In genomic region chr7:26854932-26855331, GRCh38 we compare ENCODE assay signal across 19 cellular contexts. TPM values are rescaled to one million over a fixed set of nuclear protein-coding genes. Genes with fewer than 3 reads are reported as not detected.
A peak's percentile ranks its signal among the peaks of the same experiment; 100 is the strongest.
DNase-seq lines count a peak whose midpoint lies in the region; ATAC-seq and TF ChIP-seq lines count a peak whose summit lies in the region.
"Had no signal": no experiment of that assay in that cellular context is flagged by ENCODE, and none has a peak within 500 bp of the region (broad histone marks: within the 10 kb centered on the region; RNA-seq: fewer than 3 reads in every experiment).

No MANE protein-coding gene starts in this region.

- H3K36me3 ChIP-seq in HEK293 (ENCODE audit: control insufficient read depth in 2 of 2, insufficient read depth in 1 of 2, low read length in 2 of 2) (peaks cover 0 to 13% of the 10 kb centered on the region in 2 experiments; a peak in 2 of 3 replicates), gastroesophageal sphincter (no peaks in the 10 kb centered on the region), neutrophil (peaks cover 31% of the 10 kb centered on the region), vagina (no peaks in the 10 kb centered on the region)
- H3K36me3 ChIP-seq: SJSA1 had no signal

- intact Hi-C loops in vagina (cut with DNase I), result no loop called here

- TF ChIP-seq POLR2A in gastroesophageal sphincter (IDR thresholded peaks at IDR 0.05), result no peak
- no peak for TF ChIP-seq POLR2A in vagina (IDR thresholded peaks at IDR 0.05)

- in situ Hi-C loops in astrocyte of the spinal cord (cut with HindIII; ENCODE audit: low sequenced_read_pairs), result loop anchor here (10.0 kb wide), 1 partner anchor 270 kb away; no protein-coding TSS in a partner anchor

- no peak for TF ChIP-seq EP300 in gastroesophageal sphincter (IDR thresholded peaks at IDR 0.05)

- H3K27me3 ChIP-seq in gastroesophageal sphincter (no peaks in the 10 kb centered on the region), neutrophil (no peaks in the 10 kb centered on the region), vagina (no peaks in the 10 kb centered on the region)
- H3K27me3 ChIP-seq: SJSA1 had no signal

- POLR2A ChIA-PET in HEK293 (lab: Yijun Ruan, JAX), result interaction anchor here (1.1 to 1.8 kb wide), 2 partner anchors 241 to 259 kb away, joined by 4 to 5 read pairs; partner anchors contain the start of gene HOXA1

- CTCF ChIA-PET in HEK293 (lab: Yijun Ruan, JAX), result interaction anchor here (0.6 to 5.2 kb wide), 15 partner anchors 8 to 962 kb away, joined by 3 to 34 read pairs (median 5); partner anchors contain the start of gene HOXA5

- DNase-seq in astrocyte of the spinal cord (ENCODE audit: low read depth, low spot score) (peak; percentile 41), OCI-M2 (lab: John Stamatoyannopoulos, UW; ENCODE audit: unreplicated experiment) (no peak), vagina (ENCODE audit: extremely low spot score in 2 of 2) (no peak)
- DNase-seq: AML-193; CD4-positive, alpha-beta T cell; DMS79; GM23248; MV-4-11; NCI-H1417 treated with DMSO at 0.1 percent for 48 hours; NCI-H2029 treated with DMSO at 0.1 percent for 48 hours; NCI-H524; RPMI8226 had no signal

- no peak overlapping the region for H3K4me3 ChIP-seq in HEK293 (ENCODE audit: low read depth, low read length)
- H3K4me3 ChIP-seq in astrocyte of the spinal cord (ENCODE audit: low read depth, low read length), result no peak overlapping the region
- no peak overlapping the region for H3K4me3 ChIP-seq in gastroesophageal sphincter
- H3K4me3 ChIP-seq in neutrophil (ENCODE audit: low read depth in 1 of 2, low read length in 1 of 2), result no peak overlapping the region
- no peak overlapping the region for H3K4me3 ChIP-seq in vagina
- H3K4me3 ChIP-seq: GM12878, GM23248, SJSA1 had no signal

- H3K27ac ChIP-seq in HEK293 (ENCODE audit: extremely low read depth, low read depth, low read length) (no peak overlapping the region), gastroesophageal sphincter (peak overlapping the region; percentile 37 to 81 (median 60)), neutrophil (peak overlapping the region; percentile 6), vagina (no peak overlapping the region)
- H3K27ac ChIP-seq: GM23248, SJSA1 had no signal

- peaks cover 48% of the 10 kb centered on the region for H3K4me1 ChIP-seq in HEK293 (ENCODE audit: control insufficient read depth, insufficient read depth, low read length)
- peaks cover 0 to 55% (median 4%) of the 10 kb centered on the region in 3 donors for H3K4me1 ChIP-seq in gastroesophageal sphincter
- H3K4me1 ChIP-seq in neutrophil (ENCODE audit: control insufficient read depth in 1 of 2, insufficient read depth in 1 of 2, low read depth in 1 of 2, low read length in 1 of 2), result peaks cover 27 to 46% of the 10 kb centered on the region in 2 experiments
- no peaks in the 10 kb centered on the region for H3K4me1 ChIP-seq in vagina

- TF ChIP-seq CTCF in HEK293 (tag by site-specific recombination; IDR thresholded peaks at IDR 0.05) (no peak), astrocyte of the spinal cord (IDR thresholded peaks at IDR 0.05; ENCODE audit: low read depth, low read length) (no peak), gastroesophageal sphincter (IDR thresholded peaks at IDR 0.05) (no peak), neutrophil (IDR thresholded peaks at IDR 0.05) (no peak), vagina (IDR thresholded peaks at IDR 0.05) (no peak)

- ATAC-seq in gastroesophageal sphincter (no peak), GM19023 (IDR thresholded peaks at IDR 0.05; ENCODE audit: unreplicated experiment) (no peak), GM19395 (IDR thresholded peaks at IDR 0.05; ENCODE audit: unreplicated experiment) (no peak)
- ATAC-seq: GM12878 had no signal

- H3K9me3 ChIP-seq in HEK293 (ENCODE audit: control insufficient read depth, insufficient read depth, low read depth, low read length) (no peaks in the 10 kb centered on the region), gastroesophageal sphincter (no peaks in the 10 kb centered on the region), neutrophil (no peaks in the 10 kb centered on the region), vagina (no peaks in the 10 kb centered on the region)
- H3K9me3 ChIP-seq: SJSA1 had no signal

TF ChIP-seq in HEK293, 187 proteins besides CTCF, POLR2A, EP300 and RAD21:
- TF ChIP-seq, protein P1, sequence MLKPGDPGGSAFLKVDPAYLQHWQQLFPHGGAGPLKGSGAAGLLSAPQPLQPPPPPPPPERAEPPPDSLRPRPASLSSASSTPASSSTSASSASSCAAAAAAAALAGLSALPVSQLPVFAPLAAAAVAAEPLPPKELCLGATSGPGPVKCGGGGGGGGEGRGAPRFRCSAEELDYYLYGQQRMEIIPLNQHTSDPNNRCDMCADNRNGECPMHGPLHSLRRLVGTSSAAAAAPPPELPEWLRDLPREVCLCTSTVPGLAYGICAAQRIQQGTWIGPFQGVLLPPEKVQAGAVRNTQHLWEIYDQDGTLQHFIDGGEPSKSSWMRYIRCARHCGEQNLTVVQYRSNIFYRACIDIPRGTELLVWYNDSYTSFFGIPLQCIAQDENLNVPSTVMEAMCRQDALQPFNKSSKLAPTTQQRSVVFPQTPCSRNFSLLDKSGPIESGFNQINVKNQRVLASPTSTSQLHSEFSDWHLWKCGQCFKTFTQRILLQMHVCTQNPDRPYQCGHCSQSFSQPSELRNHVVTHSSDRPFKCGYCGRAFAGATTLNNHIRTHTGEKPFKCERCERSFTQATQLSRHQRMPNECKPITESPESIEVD (tag by site-specific recombination; IDR thresholded peaks at IDR 0.05), result peak; percentile 9; the same call in 1 of the 2 replicates
- no peak for TF ChIP-seq GLIS1 (tag by site-specific recombination; IDR thresholded peaks at IDR 0.05)

RNA-seq across cellular contexts. Expression of gene SKAP2, which starts 9.5 kb away (rescaled TPM):
- total RNA-seq in gastroesophageal sphincter (10 to 100 TPM; 54.3 to 83.1 (median 76.1) TPM), vagina (12.8 TPM)

Comparison
In these comparisons a context has a peak if more than half of its experiments do, and no peak if none do; other contexts are left out.
1. H3K27ac ChIP-seq: peak in gastroesophageal sphincter (4 of 4) and neutrophil (single experiment); none in HEK293 (single experiment) and vagina (single experiment).